8 cellular contexts compared by ENCODE assay signal in genomic region chr19:33521480-33522370, GRCh38. TPM values are rescaled to one million over a fixed set of nuclear protein-coding genes. Genes with fewer than 3 reads are reported as not detected.
A peak's percentile ranks its signal among the peaks of the same experiment; 100 is the strongest.
DNase-seq lines count a peak whose midpoint lies in the region; ATAC-seq and TF ChIP-seq lines count a peak whose summit lies in the region.

TSS of gene PEPD (minus strand) at chr19:33521791. CDS start at chr19:33521760, 31 bp downstream.

- H3K36me3 ChIP-seq in left lung: no peaks in the 10 kb centered on the region

- H3K9me3 ChIP-seq in left lung: no peaks in the 10 kb centered on the region

- H3K4me1 ChIP-seq in left lung: peaks cover 9 to 27% of the 10 kb centered on the region in 2 donors

- TF ChIP-seq POLR2A in GM19099 (IDR thresholded peaks at IDR 0.05; ENCODE audit: extremely low read depth, insufficient read length, low read depth): peak; percentile 87

- H3K4me3 Mint-ChIP-seq in activated CD4-positive, alpha-beta T cell treated with anti-CD3 and anti-CD28 coated beads, Interleukin-2, amount 10 ng/mL, durations not matched to agents 7 days and 5 days: peak within 1 kb of the TSS; percentile 79

- peaks cover 0 to 7% of the 10 kb centered on the region in 2 donors for H3K27me3 ChIP-seq in left lung

- H3K4me3 ChIP-seq in left lung: peak within 1 kb of the TSS; percentile 93 to 95

- H3K9me3 Mint-ChIP-seq in activated CD4-positive, alpha-beta T cell treated with anti-CD3 and anti-CD28 coated beads, Interleukin-2, amount 10 ng/mL, durations not matched to agents 7 days and 5 days: no peaks in the 10 kb centered on the region

- peaks cover 23% of the 10 kb centered on the region for H3K4me1 Mint-ChIP-seq in activated CD4-positive, alpha-beta T cell treated with anti-CD3 and anti-CD28 coated beads, Interleukin-2, amount 10 ng/mL, durations not matched to agents 7 days and 5 days

- DNase-seq in AML-193 (lab: John Stamatoyannopoulos, UW) (peak; percentile 73), NCI-H524 (lab: John Stamatoyannopoulos, UW) (peak; percentile 95 to 96), dedifferentiated amniotic fluid mesenchymal stem cell (ENCODE audit: extremely low spot score) (peak; percentile 75), left lung (peak; percentile 91 to 93)
- peak; percentile 84 for DNase-seq in activated CD4-positive, alpha-beta T cell treated with anti-CD3 and anti-CD28 coated beads, Interleukin-2, amount 10 ng/mL, durations not matched to agents 7 days and 5 days
- peak; percentile 78 for DNase-seq in stimulated activated CD4-positive, alpha-beta T cell treated with anti-CD3 and anti-CD28 coated beads, Interleukin-2, amount 100 ng/mL, for 4 hours (ENCODE audit: low read depth)

- POLR2A ChIA-PET in activated CD4-positive, alpha-beta T cell treated with anti-CD3 and anti-CD28 coated beads, Interleukin-2, amount 10 ng/mL, durations not matched to agents 7 days and 5 days (lab: Charles Lee): no interaction called here

- CTCF ChIA-PET in activated CD4-positive, alpha-beta T cell treated with anti-CD3 and anti-CD28 coated beads, Interleukin-2, amount 10 ng/mL, durations not matched to agents 7 days and 5 days (lab: Charles Lee): no interaction called here

- H3K36me3 Mint-ChIP-seq in activated CD4-positive, alpha-beta T cell treated with anti-CD3 and anti-CD28 coated beads, Interleukin-2, amount 10 ng/mL, durations not matched to agents 7 days and 5 days (ENCODE audit: low read depth): no peaks in the 10 kb centered on the region

- TF ChIP-seq CTCF in left lung (IDR thresholded peaks at IDR 0.05): no peak

- H3K27me3 Mint-ChIP-seq in activated CD4-positive, alpha-beta T cell treated with anti-CD3 and anti-CD28 coated beads, Interleukin-2, amount 10 ng/mL, durations not matched to agents 7 days and 5 days: no peaks in the 10 kb centered on the region

- H3K27ac ChIP-seq in left lung: peak within 1 kb of the TSS in 1 of 2 donors; percentile 63

- intact Hi-C loops in left lung (cut with DNase I): no loop called here

- H3K27ac Mint-ChIP-seq in activated CD4-positive, alpha-beta T cell treated with anti-CD3 and anti-CD28 coated beads, Interleukin-2, amount 10 ng/mL, durations not matched to agents 7 days and 5 days: peak within 1 kb of the TSS; percentile 50

- ATAC-seq in HG03432 (IDR thresholded peaks at IDR 0.05; ENCODE audit: unreplicated experiment) (peak; percentile 94), left lung (peak; percentile 100)

RNA-seq across cellular contexts. Expression of gene PEPD, which starts in this region (rescaled TPM):
- 10 to 100 TPM; 38.1 to 44.5 TPM for total RNA-seq in activated CD4-positive, alpha-beta T cell treated with anti-CD3 and anti-CD28 coated beads, Interleukin-2, amount 10 ng/mL, durations not matched to agents 7 days and 5 days
- total RNA-seq in left lung: 10 to 100 TPM; 73.2 to 90.1 TPM
